ENCODE assay signal across 17 cellular contexts in genomic region chr12:120873231-120873630, GRCh38. TPM values are rescaled to one million over a fixed set of nuclear protein-coding genes. Genes with fewer than 3 reads are reported as not detected.
DNase-seq lines count a peak whose midpoint lies in the region; ATAC-seq, FAIRE-seq and TF ChIP-seq lines count a peak whose summit lies in the region.
"Had no signal": no experiment of that assay in that cellular context is flagged by ENCODE, and none has a peak within 500 bp of the region (broad histone marks: within the 10 kb centered on the region; RNA-seq: fewer than 3 reads in every experiment).

No MANE protein-coding gene starts in this region.

- H3K4me3 ChIP-seq in vagina (no peak overlapping the region), stomach (no peak overlapping the region)
- H3K4me3 ChIP-seq: sigmoid colon had no signal

- DNase-seq in CD4-positive, alpha-beta T cell, result no peak
- DNase-seq in GM19239 (ENCODE audit: insufficient read length, low spot score), result no peak
- DNase-seq in activated T-helper 2 cell treated with anti-CD3 and anti-CD28 coated beads, Interferon-gamma antibody, Interleukin-2, Interleukin-4, amounts not matched to agents 10 μg/mL and 5 μg/mL and 100 μg/mL, durations not matched to agents 14 hours and 24 hours and 36 hours (ENCODE audit: low spot score), result no peak
- DNase-seq in natural killer cell, result no peak
- no peak for DNase-seq in T-helper 9 cell
- no peak for DNase-seq in vagina (ENCODE audit: extremely low spot score in 2 of 2)
- no peak for DNase-seq in stomach
- DNase-seq: activated CD4-positive, alpha-beta memory T cell treated with anti-CD3 and anti-CD28 coated beads for 36 hours; amygdala; BE2C; cerebellar nuclear complex; head of caudate nucleus; NCI-H187 treated with DMSO at 0.1 percent for 48 hours; RPMI8226; sigmoid colon; substantia nigra had no signal

- H3K27ac ChIP-seq in CD4-positive, alpha-beta T cell (ENCODE audit: low read depth, low read length), result no peak overlapping the region
- H3K27ac ChIP-seq in vagina (no peak overlapping the region), stomach (no peak overlapping the region)
- H3K27ac ChIP-seq: sigmoid colon had no signal

- intact Hi-C loops in CD4-positive, alpha-beta T cell (cut with DNase I, micrococcal nuclease), result no loop called here
- intact Hi-C loops in activated T-helper 2 cell treated with anti-CD3 and anti-CD28 coated beads, Interferon-gamma antibody, Interleukin-2, Interleukin-4, amounts not matched to agents 10 μg/mL and 5 μg/mL and 100 μg/mL, durations not matched to agents 14 hours and 24 hours and 36 hours (cut with micrococcal nuclease), result no loop called here
- intact Hi-C loops in natural killer cell (cut with micrococcal nuclease), result no loop called here
- intact Hi-C loops in vagina (cut with DNase I), result no loop called here
- intact Hi-C loops in stomach (cut with DNase I; ENCODE audit: low total_unique reads), result no loop called here

- no peak for ATAC-seq in CD4-positive, alpha-beta T cell (ENCODE audit: poor library complexity)
- ATAC-seq in natural killer cell, result peak in 1 of 3 donors; percentile 55
- ATAC-seq: HepG2 had no signal

- WGBS in stomach, 5 donors, result 77 to 90% (median 86%) methylated on average over 4 of the region's 4 CpGs

- H3K36me3 Mint-ChIP-seq in CD4-positive, alpha-beta T cell (ENCODE audit: low read depth), result peaks cover 20% of the 10 kb centered on the region
- peaks cover 11% of the 10 kb centered on the region for H3K36me3 Mint-ChIP-seq in activated T-helper 2 cell treated with anti-CD3 and anti-CD28 coated beads, Interferon-gamma antibody, Interleukin-2, Interleukin-4, amounts not matched to agents 10 μg/mL and 5 μg/mL and 100 μg/mL, durations not matched to agents 14 hours and 24 hours and 36 hours (ENCODE audit: low read depth)
- no peaks in the 10 kb centered on the region for H3K36me3 Mint-ChIP-seq in natural killer cell

- TF ChIP-seq CTCF in CD4-positive, alpha-beta T cell (IDR thresholded peaks at IDR 0.05), result no peak
- TF ChIP-seq CTCF in natural killer cell (IDR thresholded peaks at IDR 0.05) (no peak), vagina (IDR thresholded peaks at IDR 0.05) (no peak), stomach (IDR thresholded peaks at IDR 0.05) (no peak)

- H3K9me3 Mint-ChIP-seq in CD4-positive, alpha-beta T cell, result no peaks in the 10 kb centered on the region
- no peaks in the 10 kb centered on the region for H3K9me3 Mint-ChIP-seq in activated T-helper 2 cell treated with anti-CD3 and anti-CD28 coated beads, Interferon-gamma antibody, Interleukin-2, Interleukin-4, amounts not matched to agents 10 μg/mL and 5 μg/mL and 100 μg/mL, durations not matched to agents 14 hours and 24 hours and 36 hours
- H3K9me3 Mint-ChIP-seq in natural killer cell, result no peaks in the 10 kb centered on the region
- H3K9me3 Mint-ChIP-seq: activated CD4-positive, alpha-beta memory T cell treated with anti-CD3 and anti-CD28 coated beads for 36 hours had no signal

- H3K4me1 Mint-ChIP-seq in CD4-positive, alpha-beta T cell (ENCODE audit: low read depth), result peaks cover 64% of the 10 kb centered on the region
- H3K4me1 Mint-ChIP-seq in activated T-helper 2 cell treated with anti-CD3 and anti-CD28 coated beads, Interferon-gamma antibody, Interleukin-2, Interleukin-4, amounts not matched to agents 10 μg/mL and 5 μg/mL and 100 μg/mL, durations not matched to agents 14 hours and 24 hours and 36 hours (ENCODE audit: low read depth), result peaks cover 27% of the 10 kb centered on the region
- peaks cover 44 to 45% of the 10 kb centered on the region in 2 donors for H3K4me1 Mint-ChIP-seq in natural killer cell

- no peaks in the 10 kb centered on the region for H3K36me3 ChIP-seq in vagina
- no peaks in the 10 kb centered on the region for H3K36me3 ChIP-seq in stomach
- H3K36me3 ChIP-seq: BE2C, sigmoid colon had no signal

- peak; percentile 33 for FAIRE-seq in GM19239 (lab: Jason Lieb, UNC)
- FAIRE-seq: HepG2 had no signal

- H3K4me1 ChIP-seq in vagina (peaks cover 41% of the 10 kb centered on the region), stomach (peaks cover 3 to 43% (median 24%) of the 10 kb centered on the region in 4 donors)
- H3K4me1 ChIP-seq: BE2C had no signal

- TF ChIP-seq POLR2A in vagina (IDR thresholded peaks at IDR 0.05) (no peak), stomach (IDR thresholded peaks at IDR 0.05) (no peak)

- no peak for TF ChIP-seq EP300 in stomach (IDR thresholded peaks at IDR 0.05)

- CTCF ChIA-PET in CD4-positive, alpha-beta T cell (lab: Charles Lee), result no interaction called here

- no peak overlapping the region for H3K27ac Mint-ChIP-seq in CD4-positive, alpha-beta T cell
- H3K27ac Mint-ChIP-seq in activated T-helper 2 cell treated with anti-CD3 and anti-CD28 coated beads, Interferon-gamma antibody, Interleukin-2, Interleukin-4, amounts not matched to agents 10 μg/mL and 5 μg/mL and 100 μg/mL, durations not matched to agents 14 hours and 24 hours and 36 hours, result peak overlapping the region; percentile 39
- H3K27ac Mint-ChIP-seq in natural killer cell, result peak overlapping the region; percentile 41 to 53
- H3K27ac Mint-ChIP-seq: activated CD4-positive, alpha-beta memory T cell treated with anti-CD3 and anti-CD28 coated beads for 36 hours had no signal

- H3K4me3 Mint-ChIP-seq in CD4-positive, alpha-beta T cell, result peak overlapping the region; percentile 34
- no peak overlapping the region for H3K4me3 Mint-ChIP-seq in activated T-helper 2 cell treated with anti-CD3 and anti-CD28 coated beads, Interferon-gamma antibody, Interleukin-2, Interleukin-4, amounts not matched to agents 10 μg/mL and 5 μg/mL and 100 μg/mL, durations not matched to agents 14 hours and 24 hours and 36 hours (ENCODE audit: low read depth)
- peak overlapping the region; percentile 70 for H3K4me3 Mint-ChIP-seq in natural killer cell
- H3K4me3 Mint-ChIP-seq: activated CD4-positive, alpha-beta memory T cell treated with anti-CD3 and anti-CD28 coated beads for 36 hours had no signal

- no peaks in the 10 kb centered on the region for H3K9me3 ChIP-seq in CD4-positive, alpha-beta T cell (ENCODE audit: control insufficient read depth, low read length)
- H3K9me3 ChIP-seq in vagina (no peaks in the 10 kb centered on the region), stomach (no peaks in the 10 kb centered on the region)
- H3K9me3 ChIP-seq: BE2C, sigmoid colon had no signal

- POLR2A ChIA-PET in CD4-positive, alpha-beta T cell (lab: Charles Lee), result no interaction called here

- H3K27me3 ChIP-seq in CD4-positive, alpha-beta T cell (ENCODE audit: control insufficient read depth, insufficient read depth, low read length), result no peaks in the 10 kb centered on the region
- H3K27me3 ChIP-seq in vagina (no peaks in the 10 kb centered on the region), stomach (no peaks in the 10 kb centered on the region)
- H3K27me3 ChIP-seq: BE2C, sigmoid colon had no signal

- no peaks in the 10 kb centered on the region for H3K27me3 Mint-ChIP-seq in CD4-positive, alpha-beta T cell
- H3K27me3 Mint-ChIP-seq in activated T-helper 2 cell treated with anti-CD3 and anti-CD28 coated beads, Interferon-gamma antibody, Interleukin-2, Interleukin-4, amounts not matched to agents 10 μg/mL and 5 μg/mL and 100 μg/mL, durations not matched to agents 14 hours and 24 hours and 36 hours (ENCODE audit: low read depth), result no peaks in the 10 kb centered on the region
- H3K27me3 Mint-ChIP-seq in natural killer cell (ENCODE audit: low read depth in 2 of 2), result no peaks in the 10 kb centered on the region
- H3K27me3 Mint-ChIP-seq: activated CD4-positive, alpha-beta memory T cell treated with anti-CD3 and anti-CD28 coated beads for 36 hours had no signal

RNA-seq across cellular contexts. Expression of gene SPPL3, which starts 30.9 kb away (rescaled TPM):
- total RNA-seq in CD4-positive, alpha-beta T cell, result 10 to 100 TPM; 38.3 to 43.4 TPM
- total RNA-seq in activated T-helper 2 cell treated with anti-CD3 and anti-CD28 coated beads, Interferon-gamma antibody, Interleukin-2, Interleukin-4, amounts not matched to agents 10 μg/mL and 5 μg/mL and 100 μg/mL, durations not matched to agents 14 hours and 24 hours and 36 hours, result 33.4 and 38.2 TPM in 2 replicates
- total RNA-seq in natural killer cell, result 10 to 100 TPM; 31.5 to 40.2 (median 39.9) TPM
- total RNA-seq in vagina, result 48.9 TPM
- 10 to 100 TPM; 13.9 to 63.4 (median 23.5) TPM for total RNA-seq in stomach
- 10 to 100 TPM in 1 of 3 donors, 1 to 10 TPM in 2; 5.0 to 13.4 (median 7.6) TPM for polyA plus RNA-seq in stomach
